ENCODE assay signal across 1 cellular context in the genomic region with DNA sequence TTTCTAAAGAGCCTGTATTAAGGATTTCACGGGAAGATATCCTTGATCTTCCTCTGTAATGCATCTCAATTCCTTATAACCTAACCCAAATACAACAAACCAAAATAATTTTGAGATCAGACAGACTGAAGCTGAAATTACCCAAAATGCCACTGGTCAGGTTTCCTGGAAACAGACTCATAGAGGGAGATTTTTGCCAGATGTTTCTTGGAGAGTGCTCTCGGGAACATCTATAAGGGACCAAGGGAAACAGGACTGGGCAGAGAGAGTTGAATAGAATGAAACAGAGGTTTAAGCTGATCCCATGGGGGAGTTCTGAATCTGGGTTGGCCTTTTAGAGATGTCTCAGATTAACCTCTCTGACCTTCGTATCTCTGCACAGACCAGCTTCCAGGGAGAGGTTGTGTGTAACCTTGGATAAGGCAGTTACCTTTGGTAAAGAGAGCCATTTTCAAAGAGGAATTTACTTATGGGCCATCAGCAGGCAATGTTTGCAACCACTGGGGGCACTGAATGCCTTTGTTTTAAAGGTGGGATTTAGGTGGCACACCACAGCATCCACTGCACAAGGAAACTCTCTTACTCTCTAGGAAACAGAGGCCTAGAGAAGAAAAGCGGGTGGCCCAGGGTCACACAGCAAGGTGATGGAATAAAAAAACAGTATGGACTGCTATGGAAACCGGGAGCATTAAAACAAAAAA.
TF ChIP-seq lines count a peak whose summit lies in the region.

No MANE protein-coding gene starts in this region.

TF ChIP-seq in GM23338, 12 proteins besides CTCF, POLR2A, EP300 and RAD21 (continued from another document):
- TF ChIP-seq, protein P1, sequence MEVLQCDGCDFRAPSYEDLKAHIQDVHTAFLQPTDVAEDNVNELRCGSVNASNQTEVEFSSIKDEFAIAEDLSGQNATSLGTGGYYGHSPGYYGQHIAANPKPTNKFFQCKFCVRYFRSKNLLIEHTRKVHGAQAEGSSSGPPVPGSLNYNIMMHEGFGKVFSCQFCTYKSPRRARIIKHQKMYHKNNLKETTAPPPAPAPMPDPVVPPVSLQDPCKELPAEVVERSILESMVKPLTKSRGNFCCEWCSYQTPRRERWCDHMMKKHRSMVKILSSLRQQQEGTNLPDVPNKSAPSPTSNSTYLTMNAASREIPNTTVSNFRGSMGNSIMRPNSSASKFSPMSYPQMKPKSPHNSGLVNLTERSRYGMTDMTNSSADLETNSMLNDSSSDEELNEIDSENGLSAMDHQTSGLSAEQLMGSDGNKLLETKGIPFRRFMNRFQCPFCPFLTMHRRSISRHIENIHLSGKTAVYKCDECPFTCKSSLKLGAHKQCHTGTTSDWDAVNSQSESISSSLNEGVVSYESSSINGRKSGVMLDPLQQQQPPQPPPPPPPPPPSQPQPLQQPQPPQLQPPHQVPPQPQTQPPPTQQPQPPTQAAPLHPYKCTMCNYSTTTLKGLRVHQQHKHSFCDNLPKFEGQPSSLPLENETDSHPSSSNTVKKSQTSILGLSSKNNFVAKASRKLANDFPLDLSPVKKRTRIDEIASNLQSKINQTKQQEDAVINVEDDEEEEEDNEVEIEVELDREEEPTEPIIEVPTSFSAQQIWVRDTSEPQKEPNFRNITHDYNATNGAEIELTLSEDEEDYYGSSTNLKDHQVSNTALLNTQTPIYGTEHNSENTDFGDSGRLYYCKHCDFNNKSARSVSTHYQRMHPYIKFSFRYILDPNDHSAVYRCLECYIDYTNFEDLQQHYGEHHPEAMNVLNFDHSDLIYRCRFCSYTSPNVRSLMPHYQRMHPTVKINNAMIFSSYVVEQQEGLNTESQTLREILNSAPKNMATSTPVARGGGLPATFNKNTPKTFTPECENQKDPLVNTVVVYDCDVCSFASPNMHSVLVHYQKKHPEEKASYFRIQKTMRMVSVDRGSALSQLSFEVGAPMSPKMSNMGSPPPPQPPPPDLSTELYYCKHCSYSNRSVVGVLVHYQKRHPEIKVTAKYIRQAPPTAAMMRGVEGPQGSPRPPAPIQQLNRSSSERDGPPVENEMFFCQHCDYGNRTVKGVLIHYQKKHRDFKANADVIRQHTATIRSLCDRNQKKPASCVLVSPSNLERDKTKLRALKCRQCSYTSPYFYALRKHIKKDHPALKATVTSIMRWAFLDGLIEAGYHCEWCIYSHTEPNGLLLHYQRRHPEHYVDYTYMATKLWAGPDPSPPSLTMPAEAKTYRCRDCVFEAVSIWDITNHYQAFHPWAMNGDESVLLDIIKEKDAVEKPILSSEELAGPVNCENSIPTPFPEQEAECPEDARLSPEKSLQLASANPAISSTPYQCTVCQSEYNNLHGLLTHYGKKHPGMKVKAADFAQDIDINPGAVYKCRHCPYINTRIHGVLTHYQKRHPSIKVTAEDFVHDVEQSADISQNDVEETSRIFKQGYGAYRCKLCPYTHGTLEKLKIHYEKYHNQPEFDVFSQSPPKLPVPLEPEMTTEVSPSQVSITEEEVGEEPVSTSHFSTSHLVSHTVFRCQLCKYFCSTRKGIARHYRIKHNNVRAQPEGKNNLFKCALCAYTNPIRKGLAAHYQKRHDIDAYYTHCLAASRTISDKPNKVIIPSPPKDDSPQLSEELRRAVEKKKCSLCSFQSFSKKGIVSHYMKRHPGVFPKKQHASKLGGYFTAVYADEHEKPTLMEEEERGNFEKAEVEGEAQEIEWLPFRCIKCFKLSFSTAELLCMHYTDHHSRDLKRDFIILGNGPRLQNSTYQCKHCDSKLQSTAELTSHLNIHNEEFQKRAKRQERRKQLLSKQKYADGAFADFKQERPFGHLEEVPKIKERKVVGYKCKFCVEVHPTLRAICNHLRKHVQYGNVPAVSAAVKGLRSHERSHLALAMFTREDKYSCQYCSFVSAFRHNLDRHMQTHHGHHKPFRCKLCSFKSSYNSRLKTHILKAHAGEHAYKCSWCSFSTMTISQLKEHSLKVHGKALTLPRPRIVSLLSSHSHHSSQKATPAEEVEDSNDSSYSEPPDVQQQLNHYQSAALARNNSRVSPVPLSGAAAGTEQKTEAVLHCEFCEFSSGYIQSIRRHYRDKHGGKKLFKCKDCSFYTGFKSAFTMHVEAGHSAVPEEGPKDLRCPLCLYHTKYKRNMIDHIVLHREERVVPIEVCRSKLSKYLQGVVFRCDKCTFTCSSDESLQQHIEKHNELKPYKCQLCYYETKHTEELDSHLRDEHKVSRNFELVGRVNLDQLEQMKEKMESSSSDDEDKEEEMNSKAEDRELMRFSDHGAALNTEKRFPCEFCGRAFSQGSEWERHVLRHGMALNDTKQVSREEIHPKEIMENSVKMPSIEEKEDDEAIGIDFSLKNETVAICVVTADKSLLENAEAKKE (CRISPR knock-in tag; IDR thresholded peaks at IDR 0.05), result no peak
- no peak for TF ChIP-seq EZH2phosphoT487 (IDR thresholded peaks at IDR 0.05; ENCODE audit: unreplicated experiment)
- no peak for TF ChIP-seq ZNF331 (CRISPR knock-in tag; IDR thresholded peaks at IDR 0.05; ENCODE audit: low read depth)
